In the genomic region with DNA sequence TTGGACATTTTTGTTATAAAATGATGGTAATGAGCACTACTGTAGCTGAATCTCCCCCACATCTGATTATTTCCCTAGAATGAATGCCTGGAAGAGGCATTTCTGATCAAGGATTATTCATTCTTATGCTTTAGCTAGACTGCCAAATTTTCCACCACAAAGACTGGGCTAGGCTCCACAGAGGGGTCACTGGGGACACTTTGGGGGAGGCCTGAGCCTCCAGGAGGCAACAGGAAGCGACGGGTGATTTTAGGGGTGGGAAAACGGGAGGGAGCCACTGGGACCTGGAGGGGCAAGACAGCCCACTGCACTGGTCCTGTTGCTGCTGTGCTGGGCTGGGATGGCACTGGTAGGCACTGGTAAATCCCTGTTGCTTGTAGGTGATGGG, we compare ENCODE assay signal across 17 cellular contexts. TPM values are rescaled to one million over a fixed set of nuclear protein-coding genes. Genes with fewer than 3 reads are reported as not detected.
DNase-seq lines count a peak whose midpoint lies in the region; ATAC-seq, FAIRE-seq and TF ChIP-seq lines count a peak whose summit lies in the region.
"Had no signal": no experiment of that assay in that cellular context is flagged by ENCODE, and none has a peak within 500 bp of the region (broad histone marks: within the 10 kb centered on the region; RNA-seq: fewer than 3 reads in every experiment).

No MANE protein-coding gene starts in this region.

- no peak for TF ChIP-seq CTCF in brain (conservative IDR thresholded peaks at IDR 0.05)
- no peak for TF ChIP-seq CTCF in nephron (IDR thresholded peaks at IDR 0.05; ENCODE audit: unreplicated experiment in 3 of 3)
- TF ChIP-seq CTCF in esophagus muscularis mucosa (IDR thresholded peaks at IDR 0.05), result no peak

- no peaks in the 10 kb centered on the region for H3K27me3 Mint-ChIP-seq in CD4-positive, alpha-beta memory T cell
- peaks cover 12% of the 10 kb centered on the region for H3K27me3 Mint-ChIP-seq in brain
- H3K27me3 Mint-ChIP-seq in nephron (ENCODE audit: low read depth), result no peaks in the 10 kb centered on the region
- H3K27me3 Mint-ChIP-seq: central memory CD8-positive, alpha-beta T cell had no signal

- POLR2A ChIA-PET in CD4-positive, alpha-beta memory T cell (lab: Charles Lee; ENCODE audit: partially characterized antibody), result no interaction called here

- peaks cover 15 to 30% (median 24%) of the 10 kb centered on the region in 4 donors for H3K4me1 Mint-ChIP-seq in CD4-positive, alpha-beta memory T cell
- H3K4me1 Mint-ChIP-seq in brain (peaks cover 53% of the 10 kb centered on the region), nephron (peaks cover 57% of the 10 kb centered on the region)

- peaks cover 1 to 9% of the 10 kb centered on the region in 2 donors for H3K36me3 Mint-ChIP-seq in CD4-positive, alpha-beta memory T cell
- H3K36me3 Mint-ChIP-seq in brain (peaks cover 15% of the 10 kb centered on the region), nephron (ENCODE audit: low read depth) (peaks cover 15% of the 10 kb centered on the region)
- H3K36me3 Mint-ChIP-seq: natural killer cell had no signal

- no peaks in the 10 kb centered on the region for H3K36me3 ChIP-seq in CD4-positive, alpha-beta memory T cell (ENCODE audit: insufficient read depth, low read length)
- H3K36me3 ChIP-seq in esophagus muscularis mucosa, result no peaks in the 10 kb centered on the region
- H3K36me3 ChIP-seq: left ventricle myocardium inferior, tibial nerve had no signal

- H3K9me3 Mint-ChIP-seq in CD4-positive, alpha-beta memory T cell, result peaks cover 0 to 2% (median 0%) of the 10 kb centered on the region in 8 donors
- H3K9me3 Mint-ChIP-seq in brain (peaks cover 0 to 8% (median 0%) of the 10 kb centered on the region in 5 experiments), nephron (peaks cover 2% of the 10 kb centered on the region)
- H3K9me3 Mint-ChIP-seq: CD14-positive monocyte; central memory CD8-positive, alpha-beta T cell; natural killer cell had no signal

- peak overlapping the region in 3 of 8 donors; percentile 57 to 89 (median 76) for H3K4me3 Mint-ChIP-seq in CD4-positive, alpha-beta memory T cell
- H3K4me3 Mint-ChIP-seq in brain, result peak overlapping the region; percentile 35 to 84 (median 71)
- H3K4me3 Mint-ChIP-seq in nephron, result peak overlapping the region; percentile 68 to 88 (median 81)
- H3K4me3 Mint-ChIP-seq: CD14-positive monocyte; central memory CD8-positive, alpha-beta T cell had no signal

- H3K9me3 ChIP-seq in CD4-positive, alpha-beta memory T cell (ENCODE audit: control insufficient read depth in 1 of 2, low read length in 2 of 2), result no peaks in the 10 kb centered on the region
- H3K9me3 ChIP-seq in esophagus muscularis mucosa, result no peaks in the 10 kb centered on the region
- H3K9me3 ChIP-seq: left ventricle myocardium inferior, tibial nerve had no signal

- no peak for TF ChIP-seq EP300 in esophagus muscularis mucosa (IDR thresholded peaks at IDR 0.05)

- no peaks in the 10 kb centered on the region for H3K27me3 ChIP-seq in CD4-positive, alpha-beta memory T cell (ENCODE audit: insufficient read depth, low read length)
- H3K27me3 ChIP-seq in esophagus muscularis mucosa, result no peaks in the 10 kb centered on the region
- H3K27me3 ChIP-seq: tibial nerve had no signal

- no peak overlapping the region for H3K4me3 ChIP-seq in CD4-positive, alpha-beta memory T cell (ENCODE audit: low read length in 2 of 2)
- H3K4me3 ChIP-seq in esophagus muscularis mucosa, result no peak overlapping the region
- H3K4me3 ChIP-seq: left ventricle myocardium inferior, tibial nerve had no signal

- H3K4me1 ChIP-seq in CD4-positive, alpha-beta memory T cell (ENCODE audit: insufficient read depth, low read length), result peaks cover 32% of the 10 kb centered on the region
- peaks cover 33 to 45% (median 39%) of the 10 kb centered on the region in 4 donors for H3K4me1 ChIP-seq in esophagus muscularis mucosa

- FAIRE-seq in GM12892 (lab: Jason Lieb, UNC), result no peak
- FAIRE-seq: GM12891 had no signal

- peak overlapping the region in 6 of 7 donors; percentile 22 to 89 (median 58) for H3K27ac Mint-ChIP-seq in CD4-positive, alpha-beta memory T cell
- H3K27ac Mint-ChIP-seq in brain, result peak overlapping the region in 4 of 5 experiments; percentile 77 to 91 (median 86)
- peak overlapping the region; percentile 89 to 95 (median 94) for H3K27ac Mint-ChIP-seq in nephron
- H3K27ac Mint-ChIP-seq: CD14-positive monocyte had no signal

- CTCF ChIA-PET in CD4-positive, alpha-beta memory T cell (lab: Charles Lee; ENCODE audit: partially characterized antibody), result no interaction called here

- no peak for ATAC-seq in GM21528 (IDR thresholded peaks at IDR 0.05; ENCODE audit: low FRiP score, unreplicated experiment)
- ATAC-seq: natural killer cell had no signal

- H3K27ac ChIP-seq in CD4-positive, alpha-beta memory T cell (ENCODE audit: low read depth, low read length), result no peak overlapping the region
- H3K27ac ChIP-seq in esophagus muscularis mucosa (replicated peaks in 1 of 4), result no peak overlapping the region
- H3K27ac ChIP-seq: left ventricle myocardium inferior had no signal

- TF ChIP-seq POLR2A in esophagus muscularis mucosa (IDR thresholded peaks at IDR 0.05; ENCODE audit: low read depth) (no peak), GM12892 (IDR thresholded peaks at IDR 0.05; ENCODE audit: low read depth, low read length) (no peak)

- intact Hi-C loops in CD4-positive, alpha-beta memory T cell (cut with micrococcal nuclease), result loop anchor here (10.0 kb wide), 1 partner anchor 100 kb away; a partner anchor contains a TSS
- intact Hi-C loops in esophagus muscularis mucosa (cut with DNase I), result no loop called here

- DNase-seq in CD4-positive, alpha-beta memory T cell, result no peak
- DNase-seq in M059J (ENCODE audit: low read depth), result peak; percentile 22
- no peak for DNase-seq in cerebellar cortex (ENCODE audit: low spot score)
- no peak for DNase-seq in esophagus muscularis mucosa (ENCODE audit: extremely low spot score)
- DNase-seq in GM12892 (ENCODE audit: insufficient read length), result no peak
- DNase-seq: left ventricle myocardium inferior; natural killer cell; retina; stimulated activated CD4-positive, alpha-beta T cell treated with anti-CD3 and anti-CD28 coated beads, Interleukin-2, amount 100 ng/mL, for 24 hours; T1000 had no signal

- 51% methylated on average over 3 of the region's 3 CpGs for WGBS in esophagus muscularis mucosa

RNA-seq across cellular contexts. Expression of a gene that starts 2.4 kb away (rescaled TPM):
- total RNA-seq in CD4-positive, alpha-beta memory T cell, result 10 to 100 TPM; 46.5 to 48.4 TPM
- 10 to 100 TPM; 19.5 to 22.4 TPM for polyA plus RNA-seq in CD4-positive, alpha-beta memory T cell
- total RNA-seq in M059J (2014; rRNA removed; shearing (Covaris generic)), result 11.5 and 17.2 TPM in 2 replicates
- polyA plus RNA-seq in brain (ENCODE audit: insufficient read depth, low read depth, low replicate concordance), result 25.8 TPM
- 10 to 100 TPM; 19.9 to 42.1 (median 33.9) TPM for total RNA-seq in esophagus muscularis mucosa
- 8.9 TPM for polyA plus RNA-seq in GM12892 (2012; ENCODE audit: missing spikeins)
